Comparison of ENCODE assay signal across 19 cellular contexts in the genomic region with DNA sequence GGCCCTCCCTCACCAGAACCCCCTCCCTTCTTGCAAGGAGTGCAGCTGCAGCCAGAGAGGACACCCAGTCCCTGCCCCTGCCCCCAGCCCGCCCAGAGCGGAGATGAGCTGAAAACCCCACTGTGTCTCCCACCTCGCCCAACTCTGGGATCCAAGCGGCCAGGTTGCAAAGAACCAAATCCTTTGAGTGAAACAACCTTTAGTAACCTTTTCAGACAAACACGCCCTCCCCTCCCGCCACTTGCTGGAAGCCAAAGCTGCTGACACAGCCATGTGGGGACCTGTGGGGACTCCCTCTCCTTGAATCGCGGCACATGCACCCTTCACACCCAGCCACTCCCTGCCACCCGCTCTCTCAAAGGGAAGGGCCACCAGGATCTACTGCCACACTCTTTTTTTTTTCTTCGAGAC.
DNase-seq lines count a peak whose midpoint lies in the region; ATAC-seq and TF ChIP-seq lines count a peak whose summit lies in the region.
"Had no signal": no experiment of that assay in that cellular context is flagged by ENCODE, and none has a peak within 500 bp of the region (broad histone marks: within the 10 kb centered on the region; RNA-seq: fewer than 3 reads in every experiment).

No MANE protein-coding gene starts in this region.

- no peak overlapping the region for H2BK12ac ChIP-seq in H9 (ENCODE audit: insufficient read length, low read depth, low read length)

- H2BK15ac ChIP-seq in H9 (ENCODE audit: low read depth, low read length): no peak overlapping the region

- H3K4me1 ChIP-seq in H9 (ENCODE audit: insufficient read depth, low read length) (no peaks in the 10 kb centered on the region), left lung (peaks cover 17 to 28% of the 10 kb centered on the region in 2 donors), stomach (peaks cover 59 to 91% (median 72%) of the 10 kb centered on the region in 4 donors)

- no peak overlapping the region for H2BK5ac ChIP-seq in H9 (ENCODE audit: insufficient read length, low read length)

- DNase-seq in H9: no peak
- peak; percentile 74 for DNase-seq in SW480 (ENCODE audit: low spot score)
- peak; percentile 49 to 57 for DNase-seq in left lung
- DNase-seq in stomach: peak; percentile 79
- no peak for DNase-seq in AG08396 (ENCODE audit: low spot score)
- DNase-seq in GDM1 (lab: John Stamatoyannopoulos, UW): no peak
- no peak for DNase-seq in cerebellar cortex (ENCODE audit: low spot score)
- DNase-seq: activated CD4-positive, alpha-beta T cell treated with anti-CD3 and anti-CD28 coated beads for 1 hour; adrenal gland; BE2C; cerebellar nuclear complex; endodermal cell; HFFc6; NCI-H187 treated with DMSO at 0.1 percent for 48 hours; NCI-H524 treated with DMSO at 0.1 percent for 48 hours; OCI-M1; stimulated activated CD4-positive, alpha-beta T cell treated with anti-CD3 and anti-CD28 coated beads, Interleukin-4, amount 100 ng/mL, for 24 hours had no signal

- no CpG with 5 or more reads among the region's 10 CpGs for WGBS in H9 (ENCODE audit: extremely low coverage, insufficient read length, low lambda C conversion rate)
- WGBS in stomach, 5 donors: 31 to 42% (median 40%) methylated on average over 10 of the region's 10 CpGs

- H3K4me3 Mint-ChIP-seq in H9: no peak overlapping the region
- H3K4me3 Mint-ChIP-seq: endodermal cell, HFFc6 had no signal

- H3K79me1 ChIP-seq in H9 (ENCODE audit: insufficient read depth, low read depth, low read length, poor library complexity, severe bottlenecking): no peaks in the 10 kb centered on the region

- no peak overlapping the region for H3K56ac ChIP-seq in H9 (ENCODE audit: insufficient read length, low read depth, low read length)

- no peak for TF ChIP-seq POLR2A in stomach (IDR thresholded peaks at IDR 0.05)

- H3K9me3 Mint-ChIP-seq in H9: no peaks in the 10 kb centered on the region
- H3K9me3 Mint-ChIP-seq: HFFc6 had no signal

- no peak overlapping the region for H2BK20ac ChIP-seq in H9 (ENCODE audit: low read depth, low read length, poor library complexity, severe bottlenecking)

- H3K36me3 ChIP-seq in left lung: no peaks in the 10 kb centered on the region
- no peaks in the 10 kb centered on the region for H3K36me3 ChIP-seq in stomach
- H3K36me3 ChIP-seq: adrenal gland, BE2C, pancreas, thoracic aorta had no signal

- ATAC-seq in left lung: peak; percentile 10

- H3K27me3 ChIP-seq in H9 (ENCODE audit: insufficient read depth, low read length) (no peaks in the 10 kb centered on the region), left lung (no peaks in the 10 kb centered on the region), stomach (no peaks in the 10 kb centered on the region)
- H3K27me3 ChIP-seq: adrenal gland, BE2C, pancreas had no signal

- no peak for TF ChIP-seq EP300 in stomach (IDR thresholded peaks at IDR 0.05)

- no peak overlapping the region for H4K5ac ChIP-seq in H9 (ENCODE audit: insufficient read length, low read depth, low read length)

- no peaks in the 10 kb centered on the region for H3K23me2 ChIP-seq in H9 (ENCODE audit: insufficient read length, low read depth, low read length, poor library complexity, severe bottlenecking)

- H4K8ac ChIP-seq in H9 (replicated peaks; ENCODE audit: insufficient read length, low read depth, low read length): no peak overlapping the region

- H3K18ac ChIP-seq in H9 (ENCODE audit: insufficient read length, low read depth, low read length): no peak overlapping the region

- no peak overlapping the region for H3K9ac ChIP-seq in H9 (ENCODE audit: extremely low read depth, insufficient read length, low read length)

- H3K9me3 ChIP-seq in H9 (ENCODE audit: control insufficient read depth, low read depth, low read length) (no peaks in the 10 kb centered on the region), left lung (no peaks in the 10 kb centered on the region), stomach (no peaks in the 10 kb centered on the region)
- H3K9me3 ChIP-seq: adrenal gland, BE2C, pancreas, thoracic aorta had no signal

- no peak overlapping the region for H3K23ac ChIP-seq in H9 (ENCODE audit: insufficient read length, low read depth, low read length)

- no peak for TF ChIP-seq CTCF in H9 (conservative IDR thresholded peaks at IDR 0.05)
- no peak for TF ChIP-seq CTCF in left lung (IDR thresholded peaks at IDR 0.05)
- no peak for TF ChIP-seq CTCF in stomach (IDR thresholded peaks at IDR 0.05)

- no peaks in the 10 kb centered on the region for H3K79me2 ChIP-seq in H9 (ENCODE audit: insufficient read depth, low read length)

- intact Hi-C loops in left lung (cut with DNase I): loop anchor here in 1 of 2 donors (10.0 kb wide), 1 partner anchor 113 kb away; no protein-coding TSS in a partner anchor
- intact Hi-C loops in stomach (cut with DNase I; ENCODE audit: low total_unique reads): loop anchor here (5.0 kb wide), 1 partner anchor 115 kb away; no protein-coding TSS in a partner anchor

- peaks cover 25 to 36% of the 10 kb centered on the region in 2 experiments for H3K4me1 Mint-ChIP-seq in H9

- no peak overlapping the region for H4K91ac ChIP-seq in H9 (ENCODE audit: insufficient read length, low read depth, low read length)

- H4K20me1 ChIP-seq in H9 (ENCODE audit: control insufficient read depth, insufficient read depth, insufficient read length): no peaks in the 10 kb centered on the region

- no peak overlapping the region for H2AK5ac ChIP-seq in H9 (ENCODE audit: insufficient read length, low read length)

- H3K14ac ChIP-seq in H9 (ENCODE audit: insufficient read depth, low read length): no peak overlapping the region

- H3K27ac Mint-ChIP-seq in H9: peak overlapping the region in 2 of 3 experiments; percentile 34 to 81; a peak in 2 of 7 replicates
- H3K27ac Mint-ChIP-seq: endodermal cell, HFFc6 had no signal

- H3T11ph ChIP-seq in H9 (ENCODE audit: low read length): no peak overlapping the region

- no peak overlapping the region for H3K27ac ChIP-seq in H9 (ENCODE audit: insufficient read length, low read depth, low read length)
- no peak overlapping the region for H3K27ac ChIP-seq in left lung
- H3K27ac ChIP-seq in stomach: peak overlapping the region; percentile 47 to 86 (median 77)
- H3K27ac ChIP-seq: adrenal gland, pancreas, thoracic aorta had no signal

- no peaks in the 10 kb centered on the region; the same call in 1 of the 2 replicates for H3K27me3 Mint-ChIP-seq in H9 (ENCODE audit: low read depth)

- H3K4me2 ChIP-seq in H9 (ENCODE audit: insufficient read depth, insufficient read length, low read length): no peak overlapping the region

- H2BK120ac ChIP-seq in H9 (ENCODE audit: low read depth, low read length, poor library complexity, severe bottlenecking): no peak overlapping the region

- H3K4me3 ChIP-seq in left lung (no peak overlapping the region), stomach (no peak overlapping the region)
- H3K4me3 ChIP-seq: adrenal gland, pancreas, thoracic aorta had no signal

- H3K4ac ChIP-seq in H9 (ENCODE audit: low read depth, low read length): no peak overlapping the region

- no peaks in the 10 kb centered on the region for H3K36me3 Mint-ChIP-seq in H9 (ENCODE audit: insufficient read depth in 1 of 3, low read depth in 3 of 3)

- no peak overlapping the region for H2AFZ ChIP-seq in H9 (ENCODE audit: low read length)

Comparison
In these comparisons a context has a peak if more than half of its experiments do, and no peak if none do; other contexts are left out.
1. DNase-seq: peak in SW480 (single experiment), left lung (2 of 2) and stomach (single experiment); none in H9 (single experiment), AG08396 (single experiment), GDM1 (single experiment) and cerebellar cortex (single experiment).
2. H3K27ac ChIP-seq: peak in stomach (5 of 5); none in H9 (single experiment) and left lung (0 of 2).